In genomic region chr12:42716521-42716920, GRCh38 we compare ENCODE assay signal across 14 cellular contexts.
DNase-seq lines count a peak whose midpoint lies in the region; ATAC-seq and TF ChIP-seq lines count a peak whose summit lies in the region.
"Had no signal": no experiment of that assay in that cellular context is flagged by ENCODE, and none has a peak within 500 bp of the region (broad histone marks: within the 10 kb centered on the region; RNA-seq: fewer than 3 reads in every experiment).

No MANE protein-coding gene starts in this region.

- TF ChIP-seq CTCF in fibroblast of the aortic adventitia (IDR thresholded peaks at IDR 0.05; ENCODE audit: insufficient read depth, low read length) (no peak), neural crest cell (conservative IDR thresholded peaks at IDR 0.05) (no peak)

- H3K27ac Mint-ChIP-seq in neural crest cell (ENCODE audit: unreplicated experiment): peak overlapping the region; percentile 76
- H3K27ac Mint-ChIP-seq: activated B cell treated with CpG ODN at 0.5 μM for 24 hours; activated naive CD8-positive, alpha-beta T cell treated with anti-CD3 and anti-CD28 coated beads, Interleukin-2, amount 10 ng/mL, durations not matched to agents 7 days and 5 days; stimulated activated effector memory CD8-positive, alpha-beta T cell treated with anti-CD3 and anti-CD28 coated beads, Interleukin-12 subunit alpha, Interleukin-12 subunit beta, amount 100 ng/mL, for 72 hours had no signal

- H3K9me3 Mint-ChIP-seq in neural crest cell: peaks cover 9% of the 10 kb centered on the region

- peaks cover 11% of the 10 kb centered on the region for H3K36me3 Mint-ChIP-seq in neural crest cell (ENCODE audit: low read depth)
- H3K36me3 Mint-ChIP-seq: activated naive CD8-positive, alpha-beta T cell treated with anti-CD3 and anti-CD28 coated beads, Interleukin-2, amount 10 ng/mL, durations not matched to agents 7 days and 5 days; stimulated activated effector memory CD8-positive, alpha-beta T cell treated with anti-CD3 and anti-CD28 coated beads, Interleukin-12 subunit alpha, Interleukin-12 subunit beta, amount 100 ng/mL, for 72 hours had no signal

- no peaks in the 10 kb centered on the region for H3K27me3 Mint-ChIP-seq in neural crest cell (ENCODE audit: low read depth)
- H3K27me3 Mint-ChIP-seq: activated B cell treated with CpG ODN at 0.5 μM for 24 hours; activated naive CD8-positive, alpha-beta T cell treated with anti-CD3 and anti-CD28 coated beads, Interleukin-2, amount 10 ng/mL, durations not matched to agents 7 days and 5 days had no signal

- DNase-seq in AG08395 (ENCODE audit: low spot score) (peak; percentile 12), NCI-H226 (peak; percentile 31), fibroblast of the aortic adventitia (ENCODE audit: low read depth) (peak; percentile 37), neural crest cell (ENCODE audit: low read depth, low spot score) (no peak), putamen (ENCODE audit: low spot score) (no peak), nucleus accumbens (lab: John Stamatoyannopoulos, UW) (no peak), dedifferentiated amniotic fluid mesenchymal stem cell (ENCODE audit: extremely low spot score) (no peak)
- DNase-seq: activated B cell treated with CpG ODN at 0.5 μM for 24 hours; activated naive CD8-positive, alpha-beta T cell treated with anti-CD3 and anti-CD28 coated beads, Interleukin-2, amount 10 ng/mL, durations not matched to agents 7 days and 5 days; head of caudate nucleus had no signal

- no peaks in the 10 kb centered on the region for H3K4me1 Mint-ChIP-seq in neural crest cell
- H3K4me1 Mint-ChIP-seq: activated B cell treated with CpG ODN at 0.5 μM for 24 hours; activated naive CD8-positive, alpha-beta T cell treated with anti-CD3 and anti-CD28 coated beads, Interleukin-2, amount 10 ng/mL, durations not matched to agents 7 days and 5 days; stimulated activated effector memory CD8-positive, alpha-beta T cell treated with anti-CD3 and anti-CD28 coated beads, Interleukin-12 subunit alpha, Interleukin-12 subunit beta, amount 100 ng/mL, for 72 hours had no signal

- H3K4me3 Mint-ChIP-seq in neural crest cell: no peak overlapping the region
- H3K4me3 Mint-ChIP-seq: activated B cell treated with CpG ODN at 0.5 μM for 24 hours; activated naive CD8-positive, alpha-beta T cell treated with anti-CD3 and anti-CD28 coated beads, Interleukin-2, amount 10 ng/mL, durations not matched to agents 7 days and 5 days; stimulated activated effector memory CD8-positive, alpha-beta T cell treated with anti-CD3 and anti-CD28 coated beads, Interleukin-12 subunit alpha, Interleukin-12 subunit beta, amount 100 ng/mL, for 72 hours had no signal

- ATAC-seq in GM18907 (IDR thresholded peaks at IDR 0.05; ENCODE audit: unreplicated experiment): no peak
- ATAC-seq: SK-N-SH treated with all-trans-retinoic acid at 6 μM for 48 hours; stimulated activated effector memory CD8-positive, alpha-beta T cell treated with anti-CD3 and anti-CD28 coated beads, Interleukin-12 subunit alpha, Interleukin-12 subunit beta, amount 100 ng/mL, for 72 hours had no signal

- H3K4me3 ChIP-seq in fibroblast of the aortic adventitia (ENCODE audit: low read depth, low read length): no peak overlapping the region
- H3K4me3 ChIP-seq: lung had no signal

Comparison
In these comparisons a context has a peak if more than half of its experiments do, and no peak if none do; other contexts are left out.
1. DNase-seq: peak in AG08395 (single experiment), NCI-H226 (single experiment) and fibroblast of the aortic adventitia (single experiment); none in neural crest cell (single experiment), putamen (single experiment), nucleus accumbens (0 of 56) and dedifferentiated amniotic fluid mesenchymal stem cell (single experiment).